In the genomic region with DNA sequence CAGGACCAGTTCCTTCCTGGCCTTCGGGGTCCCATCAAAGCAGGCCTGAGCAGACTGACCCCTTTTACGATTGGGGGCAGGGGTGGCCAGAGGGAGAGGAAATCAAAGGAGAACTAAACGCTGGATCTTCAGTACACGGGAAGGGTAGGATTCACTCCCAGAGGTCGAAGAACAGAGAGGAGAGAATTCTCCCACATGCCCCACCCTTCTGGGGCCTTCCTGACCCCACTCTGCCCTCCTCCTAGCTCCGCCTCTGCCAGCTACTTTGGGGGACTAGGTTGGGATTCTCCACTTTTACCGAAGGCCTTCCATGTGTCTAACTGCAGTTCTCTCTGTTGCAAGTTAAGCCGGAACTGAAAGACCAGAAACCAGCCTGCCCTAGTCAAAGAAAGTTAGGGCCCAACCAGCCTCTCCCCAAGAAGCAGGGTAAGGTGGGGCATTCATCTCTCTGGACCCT, we compare ENCODE assay signal across 8 cellular contexts. TPM values are rescaled to one million over a fixed set of nuclear protein-coding genes. Genes with fewer than 3 reads are reported as not detected.
A peak's percentile ranks its signal among the peaks of the same experiment; 100 is the strongest.
DNase-seq lines count a peak whose midpoint lies in the region; ATAC-seq, FAIRE-seq and TF ChIP-seq lines count a peak whose summit lies in the region.

No MANE protein-coding gene starts in this region.

- peak overlapping the region; percentile 92 for H3K9ac ChIP-seq in ES-I3 (ENCODE audit: low read depth, low read length)
- H3K9ac ChIP-seq in K562 (ENCODE audit: insufficient read depth in 1 of 2, low read depth in 2 of 2, low read length in 2 of 2) = peak overlapping the region; percentile 89 to 97

- intact Hi-C loops in K562 (cut with micrococcal nuclease) = no loop called here

- TF ChIP-seq EP300 in K562 (IDR thresholded peaks at IDR 0.05; ENCODE audit: low read length) (no peak), suprapubic skin (IDR thresholded peaks at IDR 0.05) (no peak)

- CTCF ChIA-PET in K562 (lab: Yijun Ruan, JAX; ENCODE audit: low intra/inter-chr PET ratio) = no interaction called here

- H3K9me3 ChIP-seq in ES-I3 (ENCODE audit: control insufficient read depth, insufficient read depth, low read length) (no peaks in the 10 kb centered on the region), K562 (replicated peaks; ENCODE audit: control insufficient read depth, insufficient read depth, low read depth, low read length) (no peaks in the 10 kb centered on the region), suprapubic skin (no peaks in the 10 kb centered on the region)

- in situ Hi-C loops in K562 (cut with MboI) = no loop called here

- WGBS in K562 (ENCODE audit: insufficient coverage, low coverage, missing lambda C conversion rate) = 0% methylated on average over 6 of the region's 8 CpGs
- WGBS in suprapubic skin = 2% methylated on average over 8 of the region's 8 CpGs

- POLR2A ChIA-PET in K562 (lab: Yijun Ruan, JAX) = interaction anchor here (0.6 to 8.5 kb wide), 8 partner anchors 10 to 245 kb away, joined by 3 to 50 read pairs (median 4); no protein-coding TSS in a partner anchor

- peak; percentile 75 for FAIRE-seq in K562 (lab: Jason Lieb, UNC)

- peak overlapping the region; percentile 73 for H2AFZ ChIP-seq in K562 (ENCODE audit: low read depth, low read length)

- peaks cover 83% of the 10 kb centered on the region for H3K79me2 ChIP-seq in K562 (ENCODE audit: control insufficient read depth, insufficient read depth, low read length)

- peak; percentile 11 for ATAC-seq in K562
- no peak for ATAC-seq in HG03280 (IDR thresholded peaks at IDR 0.05; ENCODE audit: unreplicated experiment)
- ATAC-seq in GM18867 (IDR thresholded peaks at IDR 0.05; ENCODE audit: unreplicated experiment) = no peak

- H3K9me1 ChIP-seq in K562 (ENCODE audit: control insufficient read depth, insufficient read depth, low read length) = no peaks in the 10 kb centered on the region

- no peaks in the 10 kb centered on the region for H3K27me3 ChIP-seq in K562 (ENCODE audit: control insufficient read depth in 2 of 2, insufficient read depth in 2 of 2, low read length in 2 of 2)
- no peaks in the 10 kb centered on the region for H3K27me3 ChIP-seq in kidney epithelial cell (ENCODE audit: control insufficient read depth, insufficient read depth, low read length)
- H3K27me3 ChIP-seq in suprapubic skin = no peaks in the 10 kb centered on the region

- H3K4me3 ChIP-seq in K562 (peak overlapping the region; percentile 82), kidney epithelial cell (ENCODE audit: low read depth, low read length) (peak overlapping the region; percentile 84), suprapubic skin (peak overlapping the region; percentile 90)

- H4K20me1 ChIP-seq in K562 (replicated peaks; ENCODE audit: control insufficient read depth, insufficient read depth, low read length) = peaks cover 8% of the 10 kb centered on the region; the same call in 1 of the 2 replicates

- H3K36me3 ChIP-seq in ES-I3 (ENCODE audit: insufficient read depth, low read length) (no peaks in the 10 kb centered on the region), K562 (ENCODE audit: control insufficient read depth, insufficient read depth, low read length) (peaks cover 17% of the 10 kb centered on the region; the same call in 2 of the 3 replicates), kidney epithelial cell (ENCODE audit: control insufficient read depth, insufficient read depth, low read length) (no peaks in the 10 kb centered on the region), suprapubic skin (no peaks in the 10 kb centered on the region)

- H3K4me1 ChIP-seq in ES-I3 (ENCODE audit: insufficient read depth, low read length) = peaks cover 52% of the 10 kb centered on the region
- H3K4me1 ChIP-seq in K562 (replicated peaks in 1 of 2; ENCODE audit: control insufficient read depth in 2 of 2, insufficient read depth in 2 of 2, low read length in 2 of 2) = peaks cover 59 to 72% of the 10 kb centered on the region in 2 experiments
- peaks cover 77% of the 10 kb centered on the region for H3K4me1 ChIP-seq in suprapubic skin

- TSS peak; percentile 71 for BruUV-seq in K562 (replicated peaks; lab: Mats Ljungman, UMichigan)

- H3K27ac ChIP-seq in K562 (ENCODE audit: extremely low read depth, low read depth, low read length) (peak overlapping the region; percentile 93), suprapubic skin (peak overlapping the region; percentile 89)

- DNase-seq in NAMALWA (ENCODE audit: low spot score) = peak; percentile 76
- DNase-seq in K562 (ENCODE audit: extremely low read depth in 1 of 4, low spot score in 3 of 4) = peak; percentile 54 to 71 (median 60)
- DNase-seq in kidney epithelial cell (ENCODE audit: low read depth) = no peak
- no peak for DNase-seq in suprapubic skin (ENCODE audit: low spot score in 2 of 2)
- no peak for DNase-seq in NCI-H1105 (lab: John Stamatoyannopoulos, UW)

- TF ChIP-seq POLR2A in K562 (conservative IDR thresholded peaks at IDR 0.05) = no peak
- no peak for TF ChIP-seq POLR2A in suprapubic skin (IDR thresholded peaks at IDR 0.05)

- no peak; a peak in 1 of 4 replicates for TF ChIP-seq RAD21 in K562 (CRISPR knock-in tag; conservative IDR thresholded peaks at IDR 0.05 in 1 of 2, IDR thresholded peaks at IDR 0.05 in 1 of 2)

- TF ChIP-seq CTCF in K562 (IDR thresholded peaks at IDR 0.05 in 2 of 3, conservative IDR thresholded peaks at IDR 0.05 in 1 of 3; ENCODE audit: insufficient read depth in 2 of 3, low read depth in 1 of 3, low read length in 3 of 3) (no peak), kidney epithelial cell (IDR thresholded peaks at IDR 0.05; ENCODE audit: insufficient read depth, low read length, poor library complexity, severe bottlenecking) (no peak), suprapubic skin (IDR thresholded peaks at IDR 0.05) (no peak)

- peak overlapping the region; percentile 97 for H3K4me2 ChIP-seq in K562 (ENCODE audit: insufficient read depth, low read length)

RNA-seq across cellular contexts. Expression of a gene that starts 0.7 kb away (rescaled TPM):
- total RNA-seq in K562 (2011; cell fraction: chromatin; rRNA removed; ENCODE audit: low replicate concordance) = 175 and 365 TPM in 2 replicates
- total RNA-seq in K562 (2011; cell fraction: nucleolus; rRNA removed) = 135 and 163 TPM in 2 replicates
- 142 and 179 TPM in 2 replicates for total RNA-seq in K562 (2011; cell fraction: nucleoplasm; rRNA removed)
- total RNA-seq in K562 (2014; rRNA removed) = 113 and 119 TPM in 2 replicates
- 59.1 and 66.7 TPM in 2 replicates for total RNA-seq in K562 (2014; rRNA removed; fragmentation: Illumina TruSeq; extraction: Trizol)
- 62.2 and 63.9 TPM in 2 replicates for total RNA-seq in K562 (2015; rRNA removed; fragmentation: Illumina TruSeq; extraction: Trizol)
- total RNA-seq in K562 (2021) = 147 and 162 TPM in 2 replicates
- polyA plus RNA-seq in K562 (2011; rRNA removed) = 52.8 and 100 TPM in 2 replicates
- 40.6 and 45.1 TPM in 2 replicates for polyA plus RNA-seq in K562 (2011; cell fraction: cytosol; rRNA removed)
- polyA plus RNA-seq in K562 (2011; cell fraction: nucleus; rRNA removed) = 202 and 207 TPM in 2 replicates
- 106 and 239 TPM in 2 replicates for polyA plus RNA-seq in K562 (2012)
- polyA plus RNA-seq in K562 (2014; fragmentation: Illumina TruSeq; extraction: Trizol) = 121 and 136 TPM in 2 replicates
- polyA plus RNA-seq in K562 (2014; fragmentation: Nextera tagmentation; extraction: Ambion mirVana) = 1 to 10 TPM; 7.1 to 8.9 TPM
- polyA plus RNA-seq in K562 (2014; rRNA removed) = 79.1 and 95.7 TPM in 2 replicates
- polyA minus RNA-seq in K562 (2011; rRNA and poly(A)+ RNA removed) = 70.3 and 101 TPM in 2 replicates
- polyA minus RNA-seq in K562 (2011; cell fraction: cytosol; rRNA and poly(A)+ RNA removed) = 51.2 and 55.2 TPM in 2 replicates
- polyA minus RNA-seq in K562 (2011; cell fraction: nucleus; rRNA and poly(A)+ RNA removed) = 72.3 and 98.7 TPM in 2 replicates
- 197 and 230 TPM in 2 replicates for total RNA-seq in kidney epithelial cell
- 10 to 100 TPM; 13.7 to 42.1 (median 20.6) TPM for total RNA-seq in suprapubic skin

RNA-seq across cellular contexts. Expression of a gene that starts 37.6 kb away (rescaled TPM):
- 0.42 TPM in 1 of 2 replicates, not detected in the other for total RNA-seq in K562 (2011; cell fraction: chromatin; rRNA removed; ENCODE audit: low replicate concordance)
- not detected in 2 replicates for total RNA-seq in K562 (2011; cell fraction: nucleolus; rRNA removed)
- total RNA-seq in K562 (2011; cell fraction: nucleoplasm; rRNA removed) = 0.29 TPM in 1 of 2 replicates, not detected in the other
- total RNA-seq in K562 (2014; rRNA removed) (0.64 TPM in 1 of 2 replicates, not detected in the other), K562 (2014; rRNA removed; fragmentation: Illumina TruSeq; extraction: Trizol) (not detected in 2 replicates), K562 (2015; rRNA removed; fragmentation: Illumina TruSeq; extraction: Trizol) (not detected in 2 replicates), K562 (2021) (not detected in 2 replicates), kidney epithelial cell (not detected in 2 replicates), suprapubic skin (not detected)
- polyA plus RNA-seq in K562 (2011; rRNA removed) (not detected in 2 replicates), K562 (2014; fragmentation: Illumina TruSeq; extraction: Trizol) (not detected in 2 replicates), K562 (2014; fragmentation: Nextera tagmentation; extraction: Ambion mirVana) (not detected), K562 (2014; rRNA removed) (not detected in 2 replicates)
- polyA plus RNA-seq in K562 (2011; cell fraction: cytosol; rRNA removed) = not detected in 2 replicates
- polyA plus RNA-seq in K562 (2011; cell fraction: nucleus; rRNA removed) = not detected in 2 replicates
- polyA plus RNA-seq in K562 (2012) = not detected in 2 replicates
- not detected in 2 replicates for polyA minus RNA-seq in K562 (2011; rRNA and poly(A)+ RNA removed)
- not detected in 2 replicates for polyA minus RNA-seq in K562 (2011; cell fraction: cytosol; rRNA and poly(A)+ RNA removed)
- polyA minus RNA-seq in K562 (2011; cell fraction: nucleus; rRNA and poly(A)+ RNA removed) = not detected in 2 replicates

RNA-seq across cellular contexts. Expression of a gene that starts 41.8 kb away (rescaled TPM):
- total RNA-seq in K562 (2011; cell fraction: chromatin; rRNA removed; ENCODE audit: low replicate concordance) = 135 and 263 TPM in 2 replicates
- total RNA-seq in K562 (2011; cell fraction: nucleolus; rRNA removed) = 381 and 406 TPM in 2 replicates
- 336 and 340 TPM in 2 replicates for total RNA-seq in K562 (2011; cell fraction: nucleoplasm; rRNA removed)
- 161 and 196 TPM in 2 replicates for total RNA-seq in K562 (2014; rRNA removed)
- total RNA-seq in K562 (2014; rRNA removed; fragmentation: Illumina TruSeq; extraction: Trizol) = 211 and 214 TPM in 2 replicates
- total RNA-seq in K562 (2015; rRNA removed; fragmentation: Illumina TruSeq; extraction: Trizol) = 228 TPM in 2 replicates
- total RNA-seq in K562 (2021) = 167 and 183 TPM in 2 replicates
- 411 and 494 TPM in 2 replicates for polyA plus RNA-seq in K562 (2011; rRNA removed)
- polyA plus RNA-seq in K562 (2011; cell fraction: cytosol; rRNA removed) = 526 and 973 TPM in 2 replicates
- 138 and 218 TPM in 2 replicates for polyA plus RNA-seq in K562 (2011; cell fraction: nucleus; rRNA removed)
- 186 and 526 TPM in 2 replicates for polyA plus RNA-seq in K562 (2012)
- 350 and 402 TPM in 2 replicates for polyA plus RNA-seq in K562 (2014; fragmentation: Illumina TruSeq; extraction: Trizol)
- polyA plus RNA-seq in K562 (2014; fragmentation: Nextera tagmentation; extraction: Ambion mirVana) = 100 to 1,000 TPM; 370 to 392 TPM
- polyA plus RNA-seq in K562 (2014; rRNA removed) = 240 and 277 TPM in 2 replicates
- 232 and 241 TPM in 2 replicates for polyA minus RNA-seq in K562 (2011; rRNA and poly(A)+ RNA removed)
- polyA minus RNA-seq in K562 (2011; cell fraction: cytosol; rRNA and poly(A)+ RNA removed) = 105 and 113 TPM in 2 replicates
- 23.0 and 51.5 TPM in 2 replicates for polyA minus RNA-seq in K562 (2011; cell fraction: nucleus; rRNA and poly(A)+ RNA removed)
- 348 and 428 TPM in 2 replicates for total RNA-seq in kidney epithelial cell
- total RNA-seq in suprapubic skin = 100 to 1,000 TPM; 160 to 278 (median 240) TPM

RNA-seq across cellular contexts. Expression of a gene that starts 44.8 kb away (rescaled TPM):
- 514 and 559 TPM in 2 replicates for total RNA-seq in K562 (2011; cell fraction: chromatin; rRNA removed; ENCODE audit: low replicate concordance)
- total RNA-seq in K562 (2011; cell fraction: nucleolus; rRNA removed) = 287 and 289 TPM in 2 replicates
- total RNA-seq in K562 (2011; cell fraction: nucleoplasm; rRNA removed) = 287 and 343 TPM in 2 replicates
- total RNA-seq in K562 (2014; rRNA removed) (65.6 and 72.9 TPM in 2 replicates), K562 (2014; rRNA removed; fragmentation: Illumina TruSeq; extraction: Trizol) (65.2 and 75.1 TPM in 2 replicates), K562 (2015; rRNA removed; fragmentation: Illumina TruSeq; extraction: Trizol) (75.3 and 77.3 TPM in 2 replicates), K562 (2021) (62.9 and 64.9 TPM in 2 replicates), kidney epithelial cell (31.5 and 32.2 TPM in 2 replicates), suprapubic skin (100 to 1,000 TPM in 1 of 4 donors, 10 to 100 TPM in 3; 33.6 to 116 (median 50.3) TPM)
- polyA plus RNA-seq in K562 (2011; rRNA removed) (185 and 202 TPM in 2 replicates), K562 (2014; fragmentation: Illumina TruSeq; extraction: Trizol) (61.5 and 78.8 TPM in 2 replicates), K562 (2014; fragmentation: Nextera tagmentation; extraction: Ambion mirVana) (10 to 100 TPM; 12.1 to 14.4 TPM), K562 (2014; rRNA removed) (127 and 132 TPM in 2 replicates)
- polyA plus RNA-seq in K562 (2011; cell fraction: cytosol; rRNA removed) = 110 and 164 TPM in 2 replicates
- polyA plus RNA-seq in K562 (2011; cell fraction: nucleus; rRNA removed) = 419 and 448 TPM in 2 replicates
- 38.0 and 62.2 TPM in 2 replicates for polyA plus RNA-seq in K562 (2012)
- 193 and 248 TPM in 2 replicates for polyA minus RNA-seq in K562 (2011; rRNA and poly(A)+ RNA removed)
- polyA minus RNA-seq in K562 (2011; cell fraction: cytosol; rRNA and poly(A)+ RNA removed) = 69.5 and 86.4 TPM in 2 replicates
- polyA minus RNA-seq in K562 (2011; cell fraction: nucleus; rRNA and poly(A)+ RNA removed) = 101 and 173 TPM in 2 replicates

Comparison
In these comparisons a context has a peak if more than half of its experiments do, and no peak if none do; other contexts are left out.
1. DNase-seq: peak in NAMALWA (single experiment) and K562 (4 of 4); none in kidney epithelial cell (single experiment), suprapubic skin (0 of 2) and NCI-H1105 (single experiment).
2. Peak in every context shown above with its lines, with median percentiles within 50 percentile points of each other: H3K4me3 ChIP-seq.